8 cellular contexts compared by ENCODE assay signal in genomic region chr14:58427289-58428010, GRCh38. TPM values are rescaled to one million over a fixed set of nuclear protein-coding genes. Genes with fewer than 3 reads are reported as not detected.
DNase-seq lines count a peak whose midpoint lies in the region; ATAC-seq, FAIRE-seq and TF ChIP-seq lines count a peak whose summit lies in the region.

Gene KIAA0586, plus strand, starts transcription at chr14:58427719. Its CDS starts 546 bp downstream, at chr14:58428265.
Gene TIMM9, minus strand, starts transcription at chr14:58427531. Its CDS starts 15,586 bp downstream, at chr14:58411945.

- WGBS in aorta, 2 donors, result 0% methylated on average over 32 of the region's 32 CpGs

- peak within 1 kb of the TSS; percentile 99 for H3K27ac Mint-ChIP-seq in astrocyte (ENCODE audit: unreplicated experiment)

- FAIRE-seq in astrocyte (lab: Jason Lieb, UNC), result peak; percentile 23

- peak; percentile 99 for DNase-seq in NCI-H2029 (lab: John Stamatoyannopoulos, UW)
- DNase-seq in T-helper 22 cell (ENCODE audit: low read depth), result peak; percentile 94
- peak; percentile 96 for DNase-seq in astrocyte (ENCODE audit: low read depth)
- DNase-seq in hepatic stellate cell (ENCODE audit: low spot score), result peak; percentile 86
- DNase-seq in aorta, result peak; percentile 98 to 99

- TF ChIP-seq POLR2A in GM18505 (IDR thresholded peaks at IDR 0.05; ENCODE audit: borderline replicate concordance, extremely low read depth, insufficient read depth, insufficient read length), result peak; percentile 80

- H3K27ac ChIP-seq in astrocyte (ENCODE audit: low read depth, low read length) (peak within 1 kb of the TSS; percentile 98), rectal smooth muscle tissue (ENCODE audit: low read depth, low read length) (peak within 1 kb of the TSS; percentile 97), aorta (ENCODE audit: low read depth in 1 of 2, low read length in 2 of 2) (peak within 1 kb of the TSS; percentile 47 to 86)

- H3K36me3 Mint-ChIP-seq in astrocyte (ENCODE audit: low read depth, unreplicated experiment), result no peaks in the 10 kb centered on the region

- peak within 1 kb of the TSS; percentile 99 for H3K4me3 Mint-ChIP-seq in astrocyte (ENCODE audit: unreplicated experiment)

- ATAC-seq in GM18505 (IDR thresholded peaks at IDR 0.05; ENCODE audit: unreplicated experiment), result peak; percentile 90
- peak; percentile 81 for ATAC-seq in HG02973 (IDR thresholded peaks at IDR 0.05; ENCODE audit: unreplicated experiment)
- peak; percentile 99 for ATAC-seq in aorta (ENCODE audit: low FRiP score)

- H3K9ac ChIP-seq in astrocyte (ENCODE audit: low read length), result peak within 1 kb of the TSS; percentile 97
- peak within 1 kb of the TSS; percentile 89 for H3K9ac ChIP-seq in rectal smooth muscle tissue (ENCODE audit: low read length)

- peaks cover 7% of the 10 kb centered on the region for H3K4me1 Mint-ChIP-seq in astrocyte (ENCODE audit: low read depth, unreplicated experiment)

- no peaks in the 10 kb centered on the region for H4K20me1 ChIP-seq in astrocyte (ENCODE audit: insufficient read depth, low read length)

- H3K27me3 Mint-ChIP-seq in astrocyte (ENCODE audit: low read depth, unreplicated experiment), result no peaks in the 10 kb centered on the region

- H3K4me3 ChIP-seq in astrocyte (ENCODE audit: insufficient read depth, low read depth, low read length) (peak within 1 kb of the TSS; percentile 99), rectal smooth muscle tissue (ENCODE audit: low read length) (peak within 1 kb of the TSS; percentile 98), aorta (ENCODE audit: low read length in 2 of 2) (peak within 1 kb of the TSS; percentile 92 to 94)

- H3K9me3 ChIP-seq in astrocyte (ENCODE audit: insufficient read depth, low read depth, low read length) (no peaks in the 10 kb centered on the region), aorta (ENCODE audit: control insufficient read depth, low read length) (no peaks in the 10 kb centered on the region)

- no peak for TF ChIP-seq CTCF in astrocyte (IDR thresholded peaks at IDR 0.05; ENCODE audit: insufficient read depth, low read depth, low read length)

- peaks cover 53% of the 10 kb centered on the region for H3K79me2 ChIP-seq in astrocyte (ENCODE audit: insufficient read depth, low read length)

- H3K36me3 ChIP-seq in astrocyte (ENCODE audit: insufficient read depth, low read length) (no peaks in the 10 kb centered on the region), rectal smooth muscle tissue (ENCODE audit: control insufficient read depth, insufficient read depth, low read length) (no peaks in the 10 kb centered on the region), aorta (ENCODE audit: control insufficient read depth in 1 of 2, insufficient read depth in 2 of 2, low read length in 1 of 2) (no peaks in the 10 kb centered on the region)

- no peaks in the 10 kb centered on the region for H3K9me3 Mint-ChIP-seq in astrocyte (ENCODE audit: unreplicated experiment)

- H3K27me3 ChIP-seq in astrocyte (ENCODE audit: insufficient read depth, low read length), result no peaks in the 10 kb centered on the region
- H3K27me3 ChIP-seq in rectal smooth muscle tissue (ENCODE audit: control insufficient read depth, insufficient read depth, low read length), result no peaks in the 10 kb centered on the region
- no peaks in the 10 kb centered on the region for H3K27me3 ChIP-seq in aorta (ENCODE audit: control insufficient read depth in 1 of 2, insufficient read depth in 2 of 2, low read length in 1 of 2)

- H3K4me1 ChIP-seq in astrocyte (ENCODE audit: insufficient read depth, low read length), result peaks cover 6% of the 10 kb centered on the region
- peaks cover 11% of the 10 kb centered on the region for H3K4me1 ChIP-seq in rectal smooth muscle tissue (ENCODE audit: control insufficient read depth, insufficient read depth, low read length)
- H3K4me1 ChIP-seq in aorta (ENCODE audit: control insufficient read depth in 1 of 2, insufficient read depth in 2 of 2, low read length in 2 of 2), result no peaks in the 10 kb centered on the region

- H2AFZ ChIP-seq in astrocyte (ENCODE audit: low read depth, low read length), result peak within 1 kb of the TSS; percentile 98

- H3K4me2 ChIP-seq in astrocyte (ENCODE audit: low read length), result peak within 1 kb of the TSS; percentile 88

- intact Hi-C loops in aorta (cut with DNase I), result no loop called here

RNA-seq across cellular contexts. Expression of gene KIAA0586, which starts in this region (rescaled TPM):
- total RNA-seq in astrocyte, result 14.9 and 20.1 TPM in 2 replicates
- 10 to 100 TPM; 18.5 to 25.1 TPM for total RNA-seq in aorta
- 1 to 10 TPM; 2.8 to 8.8 TPM for polyA plus RNA-seq in aorta

RNA-seq across cellular contexts. Expression of gene TIMM9, which starts in this region (rescaled TPM):
- 27.3 and 33.1 TPM in 2 replicates for total RNA-seq in astrocyte
- total RNA-seq in aorta, result 10 to 100 TPM; 24.8 to 25.7 TPM
- polyA plus RNA-seq in aorta, result 10 to 100 TPM; 36.1 to 65.0 TPM

Comparison
In these comparisons a context has a peak if more than half of its experiments do, and no peak if none do; other contexts are left out.
1. Peak in every context shown above with its lines: DNase-seq, ATAC-seq, H3K4me3 ChIP-seq and H3K27ac ChIP-seq.